ENCODE assay signal across 17 cellular contexts in the genomic region with DNA sequence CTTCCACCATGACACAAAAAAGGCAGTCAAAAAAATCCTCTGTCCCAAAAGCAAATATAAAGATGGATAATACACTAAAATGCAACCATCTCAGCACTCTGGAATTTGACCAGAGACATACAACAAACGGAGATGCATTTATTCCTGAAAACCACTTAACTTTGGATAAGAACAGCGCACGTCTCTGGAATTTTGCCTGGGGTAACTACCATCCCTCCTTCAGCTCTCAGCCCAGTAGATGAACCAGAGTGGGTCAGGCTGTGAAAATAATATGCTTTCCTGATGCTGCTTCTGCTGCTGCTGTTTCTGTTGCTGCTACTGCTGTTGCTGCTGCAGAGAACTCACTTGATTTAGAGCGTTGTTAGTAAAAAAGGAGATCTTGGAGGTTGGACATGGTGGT.
"Had no signal": no experiment of that assay in that cellular context is flagged by ENCODE, and none has a peak within 500 bp of the region (broad histone marks: within the 10 kb centered on the region; RNA-seq: fewer than 3 reads in every experiment).

No MANE protein-coding gene starts in this region.

- H3K27me3 Mint-ChIP-seq: activated naive CD8-positive, alpha-beta T cell treated with anti-CD3 and anti-CD28 coated beads, Interleukin-2, amount 50 U/mL, for 24 hours; memory B cell had no signal

- H3K27ac Mint-ChIP-seq: activated CD8-positive, alpha-beta memory T cell treated with anti-CD3 and anti-CD28 coated beads, Interleukin-2, amount 10 ng/mL, durations not matched to agents 7 days and 5 days; activated naive CD4-positive, alpha-beta T cell treated with anti-CD3 and anti-CD28 coated beads for 36 hours; activated naive CD8-positive, alpha-beta T cell treated with anti-CD3 and anti-CD28 coated beads, Interleukin-2, amount 50 U/mL, for 24 hours; activated T-helper 2 cell treated with anti-CD3 and anti-CD28 coated beads, Interferon-gamma antibody, Interleukin-2, Interleukin-4, amounts not matched to agents 10 μg/mL and 5 μg/mL and 100 μg/mL, durations not matched to agents 14 hours and 24 hours and 36 hours; memory B cell; natural killer cell; progenitor cell of endocrine pancreas; T-helper 2 cell treated with Interferon-gamma antibody and Interleukin-4, amounts not matched to agents 5 μg/mL and 100 μg/mL, for 36 hours had no signal

- H3K36me3 Mint-ChIP-seq: activated CD8-positive, alpha-beta memory T cell treated with anti-CD3 and anti-CD28 coated beads, Interleukin-2, amount 10 ng/mL, durations not matched to agents 7 days and 5 days had no signal

- H3K4me3 ChIP-seq: dorsolateral prefrontal cortex, tibial artery, vagina had no signal

- H3K27ac ChIP-seq: dorsolateral prefrontal cortex, tibial artery, vagina had no signal

- H3K4me1 Mint-ChIP-seq: activated CD8-positive, alpha-beta memory T cell treated with anti-CD3 and anti-CD28 coated beads, Interleukin-2, amount 10 ng/mL, durations not matched to agents 7 days and 5 days; activated naive CD8-positive, alpha-beta T cell treated with anti-CD3 and anti-CD28 coated beads, Interleukin-2, amount 50 U/mL, for 24 hours; memory B cell; natural killer cell had no signal

- H3K36me3 ChIP-seq: tibial artery, vagina had no signal

- FAIRE-seq: islet of Langerhans, small intestine had no signal

- H3K4me1 ChIP-seq: tibial artery, vagina had no signal

- H3K27me3 ChIP-seq: tibial artery, vagina had no signal

- H3K4me3 Mint-ChIP-seq: activated CD8-positive, alpha-beta memory T cell treated with anti-CD3 and anti-CD28 coated beads, Interleukin-2, amount 10 ng/mL, durations not matched to agents 7 days and 5 days; activated naive CD4-positive, alpha-beta T cell treated with anti-CD3 and anti-CD28 coated beads for 36 hours; activated naive CD8-positive, alpha-beta T cell treated with anti-CD3 and anti-CD28 coated beads, Interleukin-2, amount 50 U/mL, for 24 hours; memory B cell; natural killer cell; T-helper 2 cell treated with Interferon-gamma antibody and Interleukin-4, amounts not matched to agents 5 μg/mL and 100 μg/mL, for 36 hours had no signal

- DNase-seq: activated CD8-positive, alpha-beta memory T cell treated with anti-CD3 and anti-CD28 coated beads, Interleukin-2, amount 10 ng/mL, durations not matched to agents 7 days and 5 days; activated naive CD4-positive, alpha-beta T cell treated with anti-CD3 and anti-CD28 coated beads for 36 hours; activated naive CD8-positive, alpha-beta T cell treated with anti-CD3 and anti-CD28 coated beads, Interleukin-2, amount 50 U/mL, for 24 hours; activated T-cell treated with anti-CD3 and anti-CD28 coated beads, Interleukin-2, amount 50 U/mL, for 1 hour; dorsolateral prefrontal cortex; natural killer cell; right cardiac atrium; small intestine; stimulated activated CD4-positive, alpha-beta T cell treated with anti-CD3 and anti-CD28 coated beads, Interleukin-4, amount 100 ng/mL, for 24 hours; stimulated activated naive CD4-positive, alpha-beta T cell; tibial artery had no signal

- H3K9me3 ChIP-seq: tibial artery, vagina had no signal
